In genomic region chr12:48786591-48787544, GRCh38 we compare ENCODE assay signal across 11 cellular contexts. TPM values are rescaled to one million over a fixed set of nuclear protein-coding genes. Genes with fewer than 3 reads are reported as not detected.
A peak's percentile ranks its signal among the peaks of the same experiment; 100 is the strongest.
DNase-seq lines count a peak whose midpoint lies in the region; ATAC-seq, FAIRE-seq and TF ChIP-seq lines count a peak whose summit lies in the region.
"Had no signal": no experiment of that assay in that cellular context is flagged by ENCODE, and none has a peak within 500 bp of the region (broad histone marks: within the 10 kb centered on the region; RNA-seq: fewer than 3 reads in every experiment).

No MANE protein-coding gene starts in this region.

- H3K4me1 ChIP-seq in Caco-2 (peaks cover 24% of the 10 kb centered on the region), GM12878 (ENCODE audit: control insufficient read depth, insufficient read depth, low read length) (no peaks in the 10 kb centered on the region), cardiac muscle cell (ENCODE audit: low read depth) (peaks cover 20% of the 10 kb centered on the region), psoas muscle (peaks cover 8% of the 10 kb centered on the region)

- H3K4me3 ChIP-seq in Caco-2 (ENCODE audit: low read depth, low read length), result peak overlapping the region; percentile 88
- no peak overlapping the region for H3K4me3 ChIP-seq in GM12878
- H3K4me3 ChIP-seq in cardiac muscle cell, result peak overlapping the region; percentile 82
- H3K4me3 ChIP-seq in psoas muscle, result peak overlapping the region; percentile 97

- RAD21 ChIA-PET in GM12878 (lab: Charles Lee; ENCODE audit: unreplicated experiment), result no interaction called here

- peak overlapping the region; percentile 84 for H3K4me3 Mint-ChIP-seq in Caco-2 (ENCODE audit: unreplicated experiment)
- H3K4me3 Mint-ChIP-seq in T-cell, result peak overlapping the region in 1 of 3 donors; percentile 70
- no peak overlapping the region for H3K4me3 Mint-ChIP-seq in activated CD4-positive, alpha-beta memory T cell treated with anti-CD3 and anti-CD28 coated beads, Interleukin-2, amount 10 ng/mL, durations not matched to agents 7 days and 5 days

- DNase-seq in Caco-2, result no peak
- no peak for DNase-seq in GM12878 (ENCODE audit: low read depth, low spot score)
- DNase-seq in cardiac muscle cell (ENCODE audit: low read depth in 1 of 2, low spot score in 1 of 2), result peak; percentile 63 to 78
- DNase-seq in psoas muscle, result no peak
- DNase-seq in T-cell, result no peak
- no peak for DNase-seq in activated CD4-positive, alpha-beta memory T cell treated with anti-CD3 and anti-CD28 coated beads, Interleukin-2, amount 10 ng/mL, durations not matched to agents 7 days and 5 days
- DNase-seq in activated naive CD4-positive, alpha-beta T cell treated with anti-CD3 and anti-CD28 coated beads, Interleukin-2, amount 50 U/mL, for 72 hours (ENCODE audit: low spot score in 2 of 2), result no peak
- no peak for DNase-seq in SK-N-DZ (ENCODE audit: low spot score)
- DNase-seq: cortex of kidney, midbrain had no signal

- H3K27me3 Mint-ChIP-seq in Caco-2 (ENCODE audit: insufficient read depth, unreplicated experiment) (no peaks in the 10 kb centered on the region), T-cell (peaks cover 49 to 55% of the 10 kb centered on the region in 2 donors)
- H3K27me3 Mint-ChIP-seq in activated CD4-positive, alpha-beta memory T cell treated with anti-CD3 and anti-CD28 coated beads, Interleukin-2, amount 10 ng/mL, durations not matched to agents 7 days and 5 days, result peaks cover 46% of the 10 kb centered on the region

- H2AFZ ChIP-seq in GM12878 (ENCODE audit: control insufficient read depth, low read depth, low read length), result no peak overlapping the region

- BruUV-seq in Caco-2 (replicated peaks; lab: Mats Ljungman, UMichigan) (TSS peak; percentile 22), GM12878 (replicated peaks; lab: Mats Ljungman, UMichigan) (TSS peak; percentile 67)

- POLR2A ChIA-PET in Caco-2 (lab: Charles Lee) (interaction anchor here (0.7 kb wide), 1 partner anchor 24 kb away, joined by 3 read pairs; no protein-coding TSS in a partner anchor), GM12878 (lab: Charles Lee) (no interaction called here), T-cell (lab: Charles Lee) (no interaction called here)
- POLR2A ChIA-PET in activated CD4-positive, alpha-beta memory T cell treated with anti-CD3 and anti-CD28 coated beads, Interleukin-2, amount 10 ng/mL, durations not matched to agents 7 days and 5 days (lab: Charles Lee), result no interaction called here

- H3K27ac Mint-ChIP-seq in Caco-2 (ENCODE audit: unreplicated experiment), result peak overlapping the region; percentile 91
- peak overlapping the region in 1 of 2 donors; percentile 10 for H3K27ac Mint-ChIP-seq in T-cell
- no peak overlapping the region for H3K27ac Mint-ChIP-seq in activated CD4-positive, alpha-beta memory T cell treated with anti-CD3 and anti-CD28 coated beads, Interleukin-2, amount 10 ng/mL, durations not matched to agents 7 days and 5 days
- no peak overlapping the region for H3K27ac Mint-ChIP-seq in activated naive CD4-positive, alpha-beta T cell treated with anti-CD3 and anti-CD28 coated beads, Interleukin-2, amount 50 U/mL, for 72 hours

- ATAC-seq in GM12878 (no peak), psoas muscle (no peak), T-cell (replicated peaks in 1 of 4) (no peak)
- no peak for ATAC-seq in activated naive CD4-positive, alpha-beta T cell treated with anti-CD3 and anti-CD28 coated beads, Interleukin-2, amount 50 U/mL, for 72 hours

- CTCF ChIA-PET in Caco-2 (lab: Charles Lee) (interaction anchor here (0.5 to 0.7 kb wide), 2 partner anchors 28 to 234 kb away, joined by 3 read pairs; no protein-coding TSS in a partner anchor), GM12878 (lab: Yijun Ruan, JAX) (interaction anchor here (1.4 to 4.1 kb wide), 3 partner anchors 7 to 34 kb away, joined by 3 to 18 read pairs (median 11); no protein-coding TSS in a partner anchor), T-cell (lab: Charles Lee) (no interaction called here)
- CTCF ChIA-PET in activated CD4-positive, alpha-beta memory T cell treated with anti-CD3 and anti-CD28 coated beads, Interleukin-2, amount 10 ng/mL, durations not matched to agents 7 days and 5 days (lab: Charles Lee), result interaction anchor here (1.2 kb wide), 1 partner anchor 29 kb away, joined by 4 read pairs; no protein-coding TSS in a partner anchor

- H3K36me3 ChIP-seq in Caco-2 (ENCODE audit: control insufficient read depth, insufficient read depth, low read length) (peaks cover 2% of the 10 kb centered on the region; the same call in 1 of the 2 replicates), GM12878 (ENCODE audit: control insufficient read depth in 2 of 2, insufficient read depth in 2 of 2, low read length in 1 of 2) (no peaks in the 10 kb centered on the region), cardiac muscle cell (no peaks in the 10 kb centered on the region), psoas muscle (ENCODE audit: insufficient read depth in 1 of 2, low read depth in 1 of 2) (peaks cover 0 to 11% of the 10 kb centered on the region in 2 donors)

- intact Hi-C loops in Caco-2 (cut with micrococcal nuclease; ENCODE audit: unreplicated experiment), result no loop called here
- intact Hi-C loops in GM12878 (cut with micrococcal nuclease; ENCODE audit: unreplicated experiment), result loop anchor here (1.0 kb wide), 1 partner anchor 20 kb away; no protein-coding TSS in a partner anchor
- intact Hi-C loops in psoas muscle (cut with DNase I), result no loop called here

- no peak for FAIRE-seq in GM12878 (lab: Jason Lieb, UNC)
- FAIRE-seq: D721Med had no signal

- TF ChIP-seq RAD21 in GM12878 (IDR thresholded peaks at IDR 0.05; ENCODE audit: insufficient read depth, low read depth, low read length), result no peak

- H3K9ac ChIP-seq in GM12878 (ENCODE audit: control insufficient read depth, insufficient read depth, low read length), result no peak overlapping the region

- H3K27ac ChIP-seq in GM12878 (ENCODE audit: control insufficient read depth, insufficient read depth) (no peak overlapping the region), cardiac muscle cell (peak overlapping the region; percentile 75), psoas muscle (peak overlapping the region; percentile 65)

- no peaks in the 10 kb centered on the region for H3K79me2 ChIP-seq in GM12878 (ENCODE audit: control insufficient read depth, insufficient read depth, low read length)

- no peak for TF ChIP-seq POLR2A in GM12878 (IDR thresholded peaks at IDR 0.05; ENCODE audit: low read depth, low read length)

- H3K9me3 ChIP-seq in Caco-2 (no peaks in the 10 kb centered on the region), GM12878 (replicated peaks; ENCODE audit: control insufficient read depth, insufficient read depth, low read length) (no peaks in the 10 kb centered on the region), cardiac muscle cell (ENCODE audit: low read depth) (no peaks in the 10 kb centered on the region), psoas muscle (no peaks in the 10 kb centered on the region)

- no peaks in the 10 kb centered on the region for H4K20me1 ChIP-seq in GM12878 (ENCODE audit: control insufficient read depth, insufficient read depth)

- WGBS in GM12878 (ENCODE audit: insufficient coverage, insufficient replicate concordance, low lambda C conversion rate, missing lambda C conversion rate), result 37% methylated on average over 7 of the region's 7 CpGs
- WGBS in psoas muscle, 3 donors, result 26 to 38% (median 29%) methylated on average over 7 of the region's 7 CpGs

- no peak for TF ChIP-seq EP300 in GM12878 (IDR thresholded peaks at IDR 0.05; ENCODE audit: borderline replicate concordance in 1 of 2, control insufficient read depth in 1 of 2, low read depth in 2 of 2, low read length in 2 of 2)

- H3K4me1 Mint-ChIP-seq in Caco-2 (ENCODE audit: low read depth, unreplicated experiment) (peaks cover 20% of the 10 kb centered on the region), T-cell (peaks cover 5 to 18% (median 14%) of the 10 kb centered on the region in 3 donors)
- H3K4me1 Mint-ChIP-seq in activated CD4-positive, alpha-beta memory T cell treated with anti-CD3 and anti-CD28 coated beads, Interleukin-2, amount 10 ng/mL, durations not matched to agents 7 days and 5 days, result peaks cover 3% of the 10 kb centered on the region

- H3K9me3 Mint-ChIP-seq in Caco-2 (ENCODE audit: unreplicated experiment) (no peaks in the 10 kb centered on the region), T-cell (no peaks in the 10 kb centered on the region)
- no peaks in the 10 kb centered on the region for H3K9me3 Mint-ChIP-seq in activated CD4-positive, alpha-beta memory T cell treated with anti-CD3 and anti-CD28 coated beads, Interleukin-2, amount 10 ng/mL, durations not matched to agents 7 days and 5 days
- no peaks in the 10 kb centered on the region for H3K9me3 Mint-ChIP-seq in activated naive CD4-positive, alpha-beta T cell treated with anti-CD3 and anti-CD28 coated beads, Interleukin-2, amount 50 U/mL, for 72 hours

- SMC1A ChIA-PET in GM12878 (lab: Charles Lee; ENCODE audit: uncharacterized antibody, unreplicated experiment), result interaction anchor here (1.1 to 1.2 kb wide), 2 partner anchors 19 to 33 kb away, joined by 3 read pairs; no protein-coding TSS in a partner anchor

- no peak for TF ChIP-seq CTCF in Caco-2 (IDR thresholded peaks at IDR 0.05; ENCODE audit: insufficient read depth in 1 of 2, low read depth in 1 of 2, low read length in 1 of 2, severe bottlenecking in 1 of 2, unreplicated experiment in 1 of 2)
- no peak for TF ChIP-seq CTCF in GM12878 (IDR thresholded peaks at IDR 0.05 in 2 of 3, conservative IDR thresholded peaks at IDR 0.05 in 1 of 3; ENCODE audit: control insufficient read depth in 2 of 3, extremely low read depth in 1 of 3, insufficient read depth in 1 of 3, low read depth in 3 of 3, low read length in 3 of 3)
- no peak for TF ChIP-seq CTCF in cardiac muscle cell (IDR thresholded peaks at IDR 0.05; ENCODE audit: low read depth, low read length)
- no peak for TF ChIP-seq CTCF in psoas muscle (IDR thresholded peaks at IDR 0.05)

- no peak overlapping the region for H3K4me2 ChIP-seq in GM12878 (ENCODE audit: control insufficient read depth, insufficient read depth)

- H3K27me3 ChIP-seq in Caco-2 (replicated peaks; ENCODE audit: control insufficient read depth, insufficient read depth, low read length) (no peaks in the 10 kb centered on the region), GM12878 (replicated peaks in 1 of 2; ENCODE audit: control insufficient read depth in 2 of 2, insufficient read depth in 2 of 2, low read length in 1 of 2) (no peaks in the 10 kb centered on the region), cardiac muscle cell (no peaks in the 10 kb centered on the region), psoas muscle (ENCODE audit: insufficient read depth in 3 of 3, low read length in 2 of 3) (no peaks in the 10 kb centered on the region)

- H3K36me3 Mint-ChIP-seq in Caco-2 (ENCODE audit: insufficient read depth, unreplicated experiment) (peaks cover 39% of the 10 kb centered on the region), T-cell (no peaks in the 10 kb centered on the region)
- H3K36me3 Mint-ChIP-seq in activated CD4-positive, alpha-beta memory T cell treated with anti-CD3 and anti-CD28 coated beads, Interleukin-2, amount 10 ng/mL, durations not matched to agents 7 days and 5 days (ENCODE audit: low read depth), result no peaks in the 10 kb centered on the region
- H3K36me3 Mint-ChIP-seq in activated naive CD4-positive, alpha-beta T cell treated with anti-CD3 and anti-CD28 coated beads, Interleukin-2, amount 50 U/mL, for 72 hours, result no peaks in the 10 kb centered on the region

- in situ Hi-C loops in GM12878 (cut with MboI), result no loop called here

RNA-seq across cellular contexts. Expression of gene ADCY6, which starts 2.0 kb away (rescaled TPM):
- total RNA-seq in Caco-2 (2022) (89.8 and 92.9 TPM in 2 replicates), GM12878 (2014; rRNA removed) (0.05 and 0.11 TPM in 2 replicates), GM12878 (2014; rRNA removed; fragmentation: Illumina TruSeq; extraction: Trizol) (0.04 and 0.37 TPM in 2 replicates), GM12878 (2021) (0.36 and 0.61 TPM in 2 replicates), cardiac muscle cell (51.1 and 60.1 TPM in 2 replicates), psoas muscle (10 to 100 TPM; 13.1 to 18.9 (median 13.4) TPM), T-cell (under 1 TPM in 4 of 5 donors, not detected in 1; 0.10 to 0.76 (median 0.66) TPM)
- 0.79 and 1.0 TPM in 2 replicates for total RNA-seq in GM12878 (2013; cell fraction: nucleolus; rRNA removed)
- 0.14 TPM for polyA plus RNA-seq in GM12878 (2011; ENCODE audit: low read depth)
- polyA plus RNA-seq in GM12878 (2011; rRNA removed) (1.2 and 2.0 TPM in 2 replicates), GM12878 (2014; fragmentation: Illumina TruSeq; extraction: Trizol) (0.19 TPM in 1 of 2 replicates, not detected in the other), GM12878 (2014; fragmentation: Nextera tagmentation; extraction: Ambion mirVana) (under 1 TPM; 0.07 to 0.14 TPM), GM12878 (2014; rRNA removed) (0.24 and 0.66 TPM in 2 replicates), GM12878 (2016; fragmentation: Nextera tagmentation; extraction: Ambion mirVana) (under 1 TPM in 1 of 2 experiments, not detected in 1; 0.03 TPM), cardiac muscle cell (38.1 and 50.3 TPM in 2 replicates), psoas muscle (1 to 10 TPM; 5.3 to 9.2 (median 7.6) TPM)
- 2.5 and 2.7 TPM in 2 replicates for polyA plus RNA-seq in GM12878 (2011; cell fraction: cytosol; rRNA removed)
- 13.7 and 16.3 TPM in 2 replicates for polyA plus RNA-seq in GM12878 (2011; cell fraction: nucleus; rRNA removed)
- polyA plus RNA-seq in GM12878 (2012), result 0.44 and 0.53 TPM in 2 replicates
- polyA minus RNA-seq in GM12878 (2011; rRNA and poly(A)+ RNA removed), result 2.0 and 4.1 TPM in 2 replicates
- 1.6 and 3.4 TPM in 2 replicates for polyA minus RNA-seq in GM12878 (2011; cell fraction: cytosol; rRNA and poly(A)+ RNA removed)
- polyA minus RNA-seq in GM12878 (2011; cell fraction: nucleus; rRNA and poly(A)+ RNA removed), result 2.7 and 3.2 TPM in 2 replicates
- total RNA-seq in activated CD4-positive, alpha-beta memory T cell treated with anti-CD3 and anti-CD28 coated beads, Interleukin-2, amount 10 ng/mL, durations not matched to agents 7 days and 5 days, result under 1 TPM in 1 of 2 experiments, not detected in 1; 0.05 TPM
- under 1 TPM; 0.23 to 0.41 TPM for total RNA-seq in activated naive CD4-positive, alpha-beta T cell treated with anti-CD3 and anti-CD28 coated beads, Interleukin-2, amount 50 U/mL, for 72 hours
- 22.0 and 26.2 TPM in 2 replicates for polyA plus RNA-seq in SK-N-DZ (2014; cell fraction: cytosol; rRNA removed)
- polyA plus RNA-seq in SK-N-DZ (2014; cell fraction: nucleus; rRNA removed), result 60.7 and 76.8 TPM in 2 replicates

RNA-seq across cellular contexts. Expression of gene CACNB3, which starts 31.4 kb away (rescaled TPM):
- total RNA-seq in Caco-2 (2022), result 20.4 and 28.2 TPM in 2 replicates
- total RNA-seq in GM12878 (2013; cell fraction: nucleolus; rRNA removed), result 11.6 and 12.2 TPM in 2 replicates
- total RNA-seq in GM12878 (2014; rRNA removed), result 1.0 and 1.3 TPM in 2 replicates
- total RNA-seq in GM12878 (2014; rRNA removed; fragmentation: Illumina TruSeq; extraction: Trizol), result 0.83 and 1.9 TPM in 2 replicates
- 2.6 and 2.7 TPM in 2 replicates for total RNA-seq in GM12878 (2021)
- polyA plus RNA-seq in GM12878 (2011; ENCODE audit: low read depth), result 1.9 TPM
- polyA plus RNA-seq in GM12878 (2011; rRNA removed), result 3.8 and 5.0 TPM in 2 replicates
- 3.2 and 4.7 TPM in 2 replicates for polyA plus RNA-seq in GM12878 (2011; cell fraction: cytosol; rRNA removed)
- polyA plus RNA-seq in GM12878 (2011; cell fraction: nucleus; rRNA removed), result 34.8 and 42.9 TPM in 2 replicates
- polyA plus RNA-seq in GM12878 (2012), result 4.2 and 4.4 TPM in 2 replicates
- polyA plus RNA-seq in GM12878 (2014; fragmentation: Illumina TruSeq; extraction: Trizol), result 1.00 and 1.5 TPM in 2 replicates
- polyA plus RNA-seq in GM12878 (2014; fragmentation: Nextera tagmentation; extraction: Ambion mirVana), result under 1 TPM; 0.80 to 0.86 TPM
- polyA plus RNA-seq in GM12878 (2014; rRNA removed), result 1.9 and 2.3 TPM in 2 replicates
- polyA plus RNA-seq in GM12878 (2016; fragmentation: Nextera tagmentation; extraction: Ambion mirVana), result 1 to 10 TPM in 1 of 2 experiments, under 1 TPM in 1; 0.78 to 2.1 TPM
- 2.3 and 4.2 TPM in 2 replicates for polyA minus RNA-seq in GM12878 (2011; rRNA and poly(A)+ RNA removed)
- polyA minus RNA-seq in GM12878 (2011; cell fraction: cytosol; rRNA and poly(A)+ RNA removed), result 3.1 and 4.1 TPM in 2 replicates
- 6.8 and 8.8 TPM in 2 replicates for polyA minus RNA-seq in GM12878 (2011; cell fraction: nucleus; rRNA and poly(A)+ RNA removed)
- 19.2 and 21.9 TPM in 2 replicates for total RNA-seq in cardiac muscle cell
- 20.0 and 23.6 TPM in 2 replicates for polyA plus RNA-seq in cardiac muscle cell
- total RNA-seq in psoas muscle, result 1 to 10 TPM; 2.0 to 3.5 (median 2.5) TPM
- 1 to 10 TPM in 2 of 3 donors, under 1 TPM in 1; 0.92 to 1.7 (median 1.6) TPM for polyA plus RNA-seq in psoas muscle
- total RNA-seq in T-cell, result 10 to 100 TPM in 2 of 5 donors, 1 to 10 TPM in 3; 4.3 to 12.4 (median 8.9) TPM
- total RNA-seq in activated CD4-positive, alpha-beta memory T cell treated with anti-CD3 and anti-CD28 coated beads, Interleukin-2, amount 10 ng/mL, durations not matched to agents 7 days and 5 days, result 10 to 100 TPM; 32.8 to 34.2 TPM
- 10 to 100 TPM; 11.0 to 15.3 TPM for total RNA-seq in activated naive CD4-positive, alpha-beta T cell treated with anti-CD3 and anti-CD28 coated beads, Interleukin-2, amount 50 U/mL, for 72 hours
- 30.7 and 39.1 TPM in 2 replicates for polyA plus RNA-seq in SK-N-DZ (2014; cell fraction: cytosol; rRNA removed)
- polyA plus RNA-seq in SK-N-DZ (2014; cell fraction: nucleus; rRNA removed), result 86.8 and 111 TPM in 2 replicates

Comparison
In these comparisons a context has a peak if more than half of its experiments do, and no peak if none do; other contexts are left out.
1. DNase-seq: peak in cardiac muscle cell (2 of 2); none in Caco-2 (0 of 2), GM12878 (single experiment), psoas muscle (0 of 2), T-cell (0 of 34), activated CD4-positive, alpha-beta memory T cell treated with anti-CD3 and anti-CD28 coated beads, Interleukin-2, amount 10 ng/mL, durations not matched to agents 7 days and 5 days (single experiment), activated naive CD4-positive, alpha-beta T cell treated with anti-CD3 and anti-CD28 coated beads, Interleukin-2, amount 50 U/mL, for 72 hours (0 of 2) and SK-N-DZ (single experiment).
2. RNA of gene ADCY6, which starts 2.0 kb away (total RNA-seq): 89.8 to 92.9 TPM in Caco-2, 51.1 to 60.1 TPM in cardiac muscle cell and 13.1 to 18.9 TPM in psoas muscle; 0.10 to 0.76 TPM in T-cell, 0.23 to 0.41 TPM in activated naive CD4-positive, alpha-beta T cell treated with anti-CD3 and anti-CD28 coated beads, Interleukin-2, amount 50 U/mL, for 72 hours, 0.04 to 1.0 TPM in GM12878 and 0.05 TPM in activated CD4-positive, alpha-beta memory T cell treated with anti-CD3 and anti-CD28 coated beads, Interleukin-2, amount 10 ng/mL, durations not matched to agents 7 days and 5 days; every median in the first group is over 4 times any median in the second.
3. CTCF ChIA-PET loops: an anchor here in Caco-2 (0.5 to 0.7 kb wide), GM12878 (1.4 to 4.1 kb wide) and activated CD4-positive, alpha-beta memory T cell treated with anti-CD3 and anti-CD28 coated beads, Interleukin-2, amount 10 ng/mL, durations not matched to agents 7 days and 5 days (1.2 kb wide); none called in T-cell.